ENCODE assay signal across 8 cellular contexts in the genomic region with DNA sequence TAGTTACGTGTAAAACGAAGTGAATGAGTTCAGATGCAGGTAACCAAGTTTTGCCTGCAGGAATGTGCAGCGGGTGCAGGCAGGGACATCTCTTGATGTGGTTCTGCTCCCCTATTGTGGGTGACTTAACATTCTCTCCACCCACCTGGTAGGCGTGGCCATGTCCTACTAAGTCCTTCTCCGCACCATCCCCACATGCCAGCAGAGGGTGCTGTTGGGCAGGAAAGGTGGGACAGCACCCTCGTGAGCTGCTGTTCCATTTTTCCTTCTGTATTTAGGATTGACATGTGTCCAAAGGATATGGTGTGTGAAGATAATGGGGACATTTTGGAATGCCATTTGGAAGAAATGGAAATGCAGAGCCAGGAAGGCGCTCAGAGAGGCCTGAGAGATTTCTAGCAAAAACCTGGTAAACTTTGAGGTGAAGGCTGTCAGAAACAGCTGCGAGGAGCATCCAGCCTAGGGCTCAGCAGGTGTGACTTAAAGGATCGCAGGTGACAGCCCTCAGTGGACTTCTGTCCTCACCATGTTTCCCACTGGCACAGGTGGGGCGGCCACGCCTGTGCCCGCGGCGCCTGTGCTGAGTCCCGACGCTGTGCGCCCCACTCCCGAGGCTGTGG. TPM values are rescaled to one million over a fixed set of nuclear protein-coding genes. Genes with fewer than 3 reads are reported as not detected.
A peak's percentile ranks its signal among the peaks of the same experiment; 100 is the strongest.
DNase-seq lines count a peak whose midpoint lies in the region; ATAC-seq and TF ChIP-seq lines count a peak whose summit lies in the region.

No MANE protein-coding gene starts in this region.

- peak; percentile 85 for TF ChIP-seq CTCF in endothelial cell (IDR thresholded peaks at IDR 0.05; ENCODE audit: unreplicated experiment)

- peak; percentile 99 for DNase-seq in COR-L47 (lab: John Stamatoyannopoulos, UW)
- DNase-seq in HT-29 (ENCODE audit: low spot score) = peak; percentile 100
- DNase-seq in NOMO-1 (lab: John Stamatoyannopoulos, UW; ENCODE audit: unreplicated experiment in 2 of 2) = peak; percentile 82 to 88
- DNase-seq in activated CD8-positive, alpha-beta memory T cell treated with anti-CD3 and anti-CD28 coated beads, Interleukin-2, amount 10 ng/mL, durations not matched to agents 7 days and 5 days = peak; percentile 96
- DNase-seq in endothelial cell (ENCODE audit: low spot score) = peak; percentile 98
- peak; percentile 96 for DNase-seq in mesenteric fat pad (ENCODE audit: low spot score)
- peak; percentile 86 for DNase-seq in stimulated activated CD8-positive, alpha-beta memory T cell treated with anti-CD3 and anti-CD28 coated beads, Interleukin-12 subunit alpha, Interleukin-12 subunit beta, amount 100 ng/mL, for 4 hours (ENCODE audit: low read depth)

- H3K27me3 Mint-ChIP-seq in activated CD8-positive, alpha-beta memory T cell treated with anti-CD3 and anti-CD28 coated beads, Interleukin-2, amount 10 ng/mL, durations not matched to agents 7 days and 5 days = peaks cover 33% of the 10 kb centered on the region
- peaks cover 9% of the 10 kb centered on the region for H3K27me3 Mint-ChIP-seq in endothelial cell (ENCODE audit: unreplicated experiment)

- no peaks in the 10 kb centered on the region for H3K9me3 Mint-ChIP-seq in activated CD8-positive, alpha-beta memory T cell treated with anti-CD3 and anti-CD28 coated beads, Interleukin-2, amount 10 ng/mL, durations not matched to agents 7 days and 5 days (ENCODE audit: low read depth)
- H3K9me3 Mint-ChIP-seq in endothelial cell (ENCODE audit: unreplicated experiment) = no peaks in the 10 kb centered on the region

- CTCF ChIA-PET in activated CD8-positive, alpha-beta memory T cell treated with anti-CD3 and anti-CD28 coated beads, Interleukin-2, amount 10 ng/mL, durations not matched to agents 7 days and 5 days (lab: Charles Lee) = interaction anchor here (0.6 to 3.6 kb wide), 22 partner anchors 12 to 619 kb away, joined by 3 to 38 read pairs (median 4); a partner anchor contains a TSS

- peak; percentile 98 for ATAC-seq in GM21367 (IDR thresholded peaks at IDR 0.05; ENCODE audit: unreplicated experiment)
- peak; percentile 95 for ATAC-seq in activated CD8-positive, alpha-beta memory T cell treated with anti-CD3 and anti-CD28 coated beads, Interleukin-2, amount 10 ng/mL, durations not matched to agents 7 days and 5 days

- H3K4me3 Mint-ChIP-seq in activated CD8-positive, alpha-beta memory T cell treated with anti-CD3 and anti-CD28 coated beads, Interleukin-2, amount 10 ng/mL, durations not matched to agents 7 days and 5 days = peak overlapping the region; percentile 65
- H3K4me3 Mint-ChIP-seq in endothelial cell (ENCODE audit: unreplicated experiment) = peak overlapping the region; percentile 89

- H3K4me1 Mint-ChIP-seq in activated CD8-positive, alpha-beta memory T cell treated with anti-CD3 and anti-CD28 coated beads, Interleukin-2, amount 10 ng/mL, durations not matched to agents 7 days and 5 days = peaks cover 2% of the 10 kb centered on the region
- H3K4me1 Mint-ChIP-seq in endothelial cell (ENCODE audit: unreplicated experiment) = peaks cover 3% of the 10 kb centered on the region

- H3K27ac Mint-ChIP-seq in activated CD8-positive, alpha-beta memory T cell treated with anti-CD3 and anti-CD28 coated beads, Interleukin-2, amount 10 ng/mL, durations not matched to agents 7 days and 5 days = no peak overlapping the region
- no peak overlapping the region for H3K27ac Mint-ChIP-seq in endothelial cell (ENCODE audit: unreplicated experiment)

- H3K36me3 Mint-ChIP-seq in activated CD8-positive, alpha-beta memory T cell treated with anti-CD3 and anti-CD28 coated beads, Interleukin-2, amount 10 ng/mL, durations not matched to agents 7 days and 5 days = no peaks in the 10 kb centered on the region
- no peaks in the 10 kb centered on the region for H3K36me3 Mint-ChIP-seq in endothelial cell (ENCODE audit: low read depth, unreplicated experiment)

RNA-seq across cellular contexts. Expression of a gene that starts 26.2 kb away (rescaled TPM):
- 46.7 and 53.2 TPM in 2 replicates for total RNA-seq in HT-29 (2014; rRNA removed; shearing (Covaris generic))
- 1 to 10 TPM; 1.6 to 2.8 TPM for total RNA-seq in activated CD8-positive, alpha-beta memory T cell treated with anti-CD3 and anti-CD28 coated beads, Interleukin-2, amount 10 ng/mL, durations not matched to agents 7 days and 5 days
- 16.5 TPM for total RNA-seq in endothelial cell (ENCODE audit: unreplicated experiment)
- total RNA-seq in mesenteric fat pad = 97.6 TPM

Comparison
In these comparisons a context has a peak if more than half of its experiments do, and no peak if none do; other contexts are left out.
1. Peak in every context shown above with its lines: DNase-seq and ATAC-seq.